8 cellular contexts compared by ENCODE assay signal in the genomic region with DNA sequence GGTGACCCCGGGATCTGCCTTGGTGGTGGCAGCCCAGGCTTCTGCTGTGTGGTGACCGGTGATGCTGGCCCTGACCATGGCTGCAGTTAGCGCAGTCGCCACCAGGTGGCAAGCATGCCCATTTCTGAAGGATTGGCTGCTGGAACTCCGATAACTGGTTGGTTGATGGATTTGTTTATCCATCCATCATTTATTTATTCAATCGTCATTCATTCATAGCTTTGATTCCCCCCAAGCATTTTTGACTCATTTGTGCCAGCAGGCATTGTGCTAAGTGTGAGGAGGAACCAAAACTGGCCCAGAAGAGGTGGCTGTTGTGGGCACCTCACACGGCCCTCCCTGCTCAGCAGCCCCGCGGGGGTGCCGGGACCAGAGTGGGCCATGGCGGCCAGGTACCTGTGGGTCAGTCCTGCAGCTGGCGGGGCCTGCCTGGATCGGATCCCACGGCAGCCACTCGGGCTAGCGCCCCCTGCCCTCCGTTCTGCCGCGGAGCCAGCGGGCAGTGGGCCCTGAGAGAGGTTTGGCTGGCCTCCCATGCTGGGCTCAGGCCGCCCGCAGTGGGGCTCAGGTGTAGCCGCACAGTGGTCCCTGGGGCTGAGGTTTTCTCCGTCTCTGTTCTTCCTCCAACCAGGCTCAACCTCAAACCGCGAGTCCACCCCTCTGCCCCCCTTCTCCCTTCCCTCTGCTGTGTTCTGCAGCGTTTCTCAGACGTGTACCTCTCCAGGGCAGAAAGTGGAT. TPM values are rescaled to one million over a fixed set of nuclear protein-coding genes. Genes with fewer than 3 reads are reported as not detected.
DNase-seq lines count a peak whose midpoint lies in the region; ATAC-seq, FAIRE-seq and TF ChIP-seq lines count a peak whose summit lies in the region.

No MANE protein-coding gene starts in this region.

- H3K36me3 ChIP-seq in bronchial epithelial cell (ENCODE audit: control insufficient read depth, insufficient read depth, low read length) (no peaks in the 10 kb centered on the region), kidney (ENCODE audit: control insufficient read depth in 1 of 2, insufficient read depth in 2 of 2, low read length in 2 of 2) (no peaks in the 10 kb centered on the region)

- peak; percentile 99 for FAIRE-seq in bronchial epithelial cell (lab: Jason Lieb, UNC)
- FAIRE-seq in kidney (lab: Jason Lieb, UNC), result no peak

- H3K27me3 ChIP-seq in bronchial epithelial cell (ENCODE audit: control insufficient read depth, insufficient read depth, low read length), result no peaks in the 10 kb centered on the region

- no peak for ATAC-seq in GM21367 (IDR thresholded peaks at IDR 0.05; ENCODE audit: unreplicated experiment)

- DNase-seq in NCI-H2081 (lab: John Stamatoyannopoulos, UW) (peak; percentile 61 to 63), NCI-H2081 treated with DMSO at 0.1 percent for 48 hours (lab: John Stamatoyannopoulos, UW) (no peak), NCI-H1694 (lab: John Stamatoyannopoulos, UW) (peak; percentile 61), bronchial epithelial cell (ENCODE audit: low read depth) (peak; percentile 89), kidney (peak; percentile 91)
- peak; percentile 53 to 81 (median 66) for DNase-seq in activated CD4-positive, CD25-positive, alpha-beta regulatory T cell (lab: John Stamatoyannopoulos, UW)
- peak; percentile 62 to 72 for DNase-seq in stimulated activated CD4-positive, alpha-beta T cell treated with anti-CD3 and anti-CD28 coated beads, Interleukin-15, amount 100 ng/mL, for 48 hours (ENCODE audit: low read depth in 2 of 2)

- no peak overlapping the region for H3K9ac ChIP-seq in kidney (ENCODE audit: low read length in 2 of 2)

- no peaks in the 10 kb centered on the region for H3K9me3 ChIP-seq in kidney (ENCODE audit: control insufficient read depth in 1 of 2, low read length in 2 of 2)

- TF ChIP-seq CTCF in bronchial epithelial cell (IDR thresholded peaks at IDR 0.05; ENCODE audit: insufficient read depth, low read length, severe bottlenecking), result peak; percentile 91
- peak; percentile 100 for TF ChIP-seq CTCF in kidney (IDR thresholded peaks at IDR 0.05; ENCODE audit: borderline replicate concordance, extremely low read depth, insufficient read depth)

- peaks cover 6 to 14% of the 10 kb centered on the region in 2 donors for H3K4me1 ChIP-seq in kidney (ENCODE audit: control insufficient read depth in 1 of 2, insufficient read depth in 1 of 2, low read depth in 1 of 2, low read length in 2 of 2)

- H3K4me3 ChIP-seq in bronchial epithelial cell (ENCODE audit: low read depth, low read length) (peak overlapping the region; percentile 27), kidney (ENCODE audit: low read length in 2 of 2) (peak overlapping the region in 1 of 2 donors; percentile 14)

- intact Hi-C loops in kidney (cut with DNase I), result loop anchor here (10.0 kb wide), 1 partner anchor 58 kb away; no protein-coding TSS in a partner anchor

- peak overlapping the region; percentile 47 to 51 for H3K27ac ChIP-seq in kidney (ENCODE audit: low read depth in 2 of 2, low read length in 2 of 2)

RNA-seq across cellular contexts. Expression of a gene that starts 28.8 kb away (rescaled TPM):
- total RNA-seq in bronchial epithelial cell, result 413 and 633 TPM in 2 replicates
- total RNA-seq in kidney, result 367 TPM
- 117 TPM for polyA plus RNA-seq in kidney (ENCODE audit: insufficient read depth, low read depth, low replicate concordance)

RNA-seq across cellular contexts. Expression of a gene that starts 32.0 kb away (rescaled TPM):
- total RNA-seq in bronchial epithelial cell (0.13 TPM in 1 of 2 replicates, not detected in the other), kidney (0.41 TPM)
- 0.47 TPM for polyA plus RNA-seq in kidney (ENCODE audit: insufficient read depth, low read depth, low replicate concordance)

RNA-seq across cellular contexts. Expression of a gene that starts 58.1 kb away (rescaled TPM):
- not detected in 2 replicates for total RNA-seq in bronchial epithelial cell
- 0.44 TPM for total RNA-seq in kidney
- polyA plus RNA-seq in kidney (ENCODE audit: insufficient read depth, low read depth, low replicate concordance), result not detected
